ENCODE assay signal across 21 cellular contexts in the genomic region with DNA sequence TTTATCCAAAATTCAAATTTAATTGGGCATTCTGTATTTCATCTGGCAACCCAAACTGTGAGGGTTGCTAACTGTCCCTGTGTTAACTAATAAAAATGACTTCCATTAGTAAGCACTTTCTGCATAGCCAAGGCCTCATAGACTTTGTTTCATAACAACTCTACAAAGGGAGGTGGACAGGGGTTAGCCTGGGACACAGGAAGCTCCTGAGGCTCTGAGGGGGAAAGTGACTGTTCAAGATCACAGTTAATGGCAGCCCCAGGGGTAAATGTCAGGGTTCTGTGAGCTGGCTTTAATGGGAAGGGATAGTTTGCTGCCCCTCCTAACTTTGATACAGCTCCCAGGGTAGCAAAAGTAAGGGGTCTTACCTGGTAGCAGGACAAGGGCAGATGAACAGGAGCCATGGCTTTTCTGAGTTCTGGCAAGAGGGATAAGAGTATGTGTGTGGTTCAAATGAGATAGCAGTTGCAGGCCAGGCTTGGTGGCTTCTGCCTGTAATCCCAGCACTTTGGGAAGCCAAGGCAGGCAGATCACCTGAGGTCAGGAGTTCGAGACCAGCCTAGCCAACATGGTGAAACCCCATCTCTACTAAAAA. TPM values are rescaled to one million over a fixed set of nuclear protein-coding genes. Genes with fewer than 3 reads are reported as not detected.
DNase-seq lines count a peak whose midpoint lies in the region; ATAC-seq and TF ChIP-seq lines count a peak whose summit lies in the region.
"Had no signal": no experiment of that assay in that cellular context is flagged by ENCODE, and none has a peak within 500 bp of the region (broad histone marks: within the 10 kb centered on the region; RNA-seq: fewer than 3 reads in every experiment).

No MANE protein-coding gene starts in this region.

- H3K4me1 Mint-ChIP-seq in activated CD8-positive, alpha-beta T cell treated with anti-CD3 and anti-CD28 coated beads for 36 hours (ENCODE audit: low read depth), result peaks cover 26% of the 10 kb centered on the region

- intact Hi-C loops in activated CD8-positive, alpha-beta T cell treated with anti-CD3 and anti-CD28 coated beads for 36 hours (cut with micrococcal nuclease), result no loop called here
- intact Hi-C loops in left lung (cut with DNase I), result no loop called here

- TF ChIP-seq CTCF in BJ (IDR thresholded peaks at IDR 0.05; ENCODE audit: insufficient read depth, low read depth, low read length), result no peak
- no peak for TF ChIP-seq CTCF in HL-60 (IDR thresholded peaks at IDR 0.05; ENCODE audit: insufficient read depth, low read length)
- TF ChIP-seq CTCF in activated CD8-positive, alpha-beta T cell treated with anti-CD3 and anti-CD28 coated beads for 36 hours (IDR thresholded peaks at IDR 0.05), result no peak
- TF ChIP-seq CTCF in left lung (IDR thresholded peaks at IDR 0.05), result no peak
- TF ChIP-seq CTCF in GM13976 (IDR thresholded peaks at IDR 0.05; ENCODE audit: borderline replicate concordance, control extremely low read depth, extremely low read depth, insufficient read depth, missing control alignments), result no peak

- no peaks in the 10 kb centered on the region for H3K27me3 ChIP-seq in BJ (ENCODE audit: control insufficient read depth, insufficient read depth, low read length)
- H3K27me3 ChIP-seq in HL-60 (ENCODE audit: insufficient read depth, poor library complexity, severe bottlenecking), result no peaks in the 10 kb centered on the region
- no peaks in the 10 kb centered on the region for H3K27me3 ChIP-seq in left lung
- H3K27me3 ChIP-seq: right lobe of liver, transverse colon had no signal

- H3K4me3 ChIP-seq in BJ (ENCODE audit: low read depth, low read length) (no peak overlapping the region), HL-60 (replicated peaks; ENCODE audit: insufficient read depth, low read length) (no peak overlapping the region), left lung (no peak overlapping the region)
- H3K4me3 ChIP-seq: right lobe of liver, transverse colon had no signal

- H3K27ac Mint-ChIP-seq in activated CD8-positive, alpha-beta T cell treated with anti-CD3 and anti-CD28 coated beads for 36 hours, result no peak overlapping the region
- H3K27ac Mint-ChIP-seq: activated naive CD8-positive, alpha-beta T cell had no signal

- in situ Hi-C loops in GM13976 (cut with MboI; ENCODE audit: low sequenced_read_pairs, unreplicated experiment), result no loop called here

- H3K27ac ChIP-seq in HL-60 (replicated peaks) (peak overlapping the region; percentile 30), left lung (no peak overlapping the region)
- H3K27ac ChIP-seq: right lobe of liver, transverse colon had no signal

- no peaks in the 10 kb centered on the region for H3K27me3 Mint-ChIP-seq in activated CD8-positive, alpha-beta T cell treated with anti-CD3 and anti-CD28 coated beads for 36 hours
- H3K27me3 Mint-ChIP-seq: activated naive CD8-positive, alpha-beta T cell had no signal

- H3K9me3 ChIP-seq in left lung, result no peaks in the 10 kb centered on the region
- H3K9me3 ChIP-seq: right lobe of liver, transverse colon had no signal

- no peak overlapping the region for H3K4me3 Mint-ChIP-seq in activated CD8-positive, alpha-beta T cell treated with anti-CD3 and anti-CD28 coated beads for 36 hours
- H3K4me3 Mint-ChIP-seq: activated naive CD8-positive, alpha-beta T cell; T-helper 1 cell treated with Interleukin-12 subunit alpha and Interleukin-12 subunit beta and Interleukin-4 antibody, amounts not matched to agents 30 μg/mL and 1 μg/mL, for 36 hours had no signal

- peaks cover 5% of the 10 kb centered on the region for H3K36me3 Mint-ChIP-seq in activated CD8-positive, alpha-beta T cell treated with anti-CD3 and anti-CD28 coated beads for 36 hours (ENCODE audit: low read depth)

- CTCF ChIA-PET in BJ (lab: Yijun Ruan, JAX), result interaction anchor here (0.9 to 4.3 kb wide), 4 partner anchors 8 to 17 kb away, joined by 3 to 20 read pairs (median 4); no protein-coding TSS in a partner anchor
- CTCF ChIA-PET in activated CD8-positive, alpha-beta T cell treated with anti-CD3 and anti-CD28 coated beads for 36 hours (lab: Charles Lee), result interaction anchor here (1.0 kb wide), 1 partner anchor 10 kb away, joined by 3 read pairs; no protein-coding TSS in a partner anchor

- peaks cover 0 to 11% of the 10 kb centered on the region in 2 donors for H3K4me1 ChIP-seq in left lung
- H3K4me1 ChIP-seq: right lobe of liver had no signal

- peak; percentile 32 for ATAC-seq in activated CD8-positive, alpha-beta T cell treated with anti-CD3 and anti-CD28 coated beads for 36 hours
- peak; percentile 51 for ATAC-seq in left lung
- ATAC-seq in left lobe of liver, result no peak
- no peak for ATAC-seq in HG03108 (IDR thresholded peaks at IDR 0.05; ENCODE audit: unreplicated experiment)
- ATAC-seq: Panc1 had no signal

- no peaks in the 10 kb centered on the region for H3K9me3 Mint-ChIP-seq in activated CD8-positive, alpha-beta T cell treated with anti-CD3 and anti-CD28 coated beads for 36 hours
- H3K9me3 Mint-ChIP-seq: T-helper 1 cell treated with Interleukin-12 subunit alpha and Interleukin-12 subunit beta and Interleukin-4 antibody, amounts not matched to agents 30 μg/mL and 1 μg/mL, for 36 hours had no signal

- H3K36me3 ChIP-seq in BJ (ENCODE audit: control insufficient read depth, insufficient read depth, low read length), result no peaks in the 10 kb centered on the region; the same call in 1 of the 2 replicates
- H3K36me3 ChIP-seq in left lung, result no peaks in the 10 kb centered on the region
- H3K36me3 ChIP-seq: right lobe of liver, transverse colon had no signal

- DNase-seq in BJ (ENCODE audit: low read depth) (peak; percentile 24), HL-60 (ENCODE audit: low read depth in 1 of 2, low spot score in 1 of 2) (peak; percentile 12 to 34), left lung (no peak), left lobe of liver (ENCODE audit: low spot score) (no peak), GM13976 (ENCODE audit: low spot score) (no peak), NCI-H345 (lab: John Stamatoyannopoulos, UW) (no peak)
- no peak for DNase-seq in activated CD8-positive, alpha-beta T cell treated with anti-CD3 and anti-CD28 coated beads for 36 hours
- DNase-seq: activated CD4-positive, alpha-beta T cell treated with anti-CD3 and anti-CD28 coated beads for 1 hour; cerebellar nuclear complex; DMS153; KBM-7; NCI-H146; NCI-H524; right lobe of liver; stimulated activated CD4-positive, alpha-beta T cell treated with anti-CD3 and anti-CD28 coated beads, Interleukin-4, amount 100 ng/mL, for 24 hours; transverse colon had no signal

- POLR2A ChIA-PET in BJ (lab: Charles Lee), result no interaction called here
- POLR2A ChIA-PET in activated CD8-positive, alpha-beta T cell treated with anti-CD3 and anti-CD28 coated beads for 36 hours (lab: Charles Lee), result interaction anchor here (0.6 to 1.6 kb wide), 2 partner anchors 14 to 228 kb away, joined by 3 to 4 read pairs; partner anchors contain the start of gene CCL5

RNA-seq across cellular contexts. Expression of gene HEATR9, which starts 2.2 kb away (rescaled TPM):
- not detected in 2 replicates for polyA plus RNA-seq in BJ (2011; rRNA removed)
- polyA minus RNA-seq in BJ (2011; rRNA and poly(A)+ RNA removed), result not detected in 2 replicates
- total RNA-seq in activated CD8-positive, alpha-beta T cell treated with anti-CD3 and anti-CD28 coated beads for 36 hours, result under 1 TPM; 0.38 to 0.70 TPM
- total RNA-seq in left lung (under 1 TPM in 1 of 2 donors, not detected in 1; 0.37 TPM), left lobe of liver (not detected)
- total RNA-seq: mammary epithelial cell, right lobe of liver, transverse colon had no signal
- polyA plus RNA-seq: mammary epithelial cell had no signal

RNA-seq across cellular contexts. Expression of gene CCL5, which starts 13.7 kb away (rescaled TPM):
- polyA plus RNA-seq in BJ (2011; rRNA removed), result 0.16 TPM in 2 replicates
- not detected in 2 replicates for polyA minus RNA-seq in BJ (2011; rRNA and poly(A)+ RNA removed)
- total RNA-seq in activated CD8-positive, alpha-beta T cell treated with anti-CD3 and anti-CD28 coated beads for 36 hours, result 100 to 1,000 TPM; 156 to 158 TPM
- 10 to 100 TPM in 1 of 2 donors, 1 to 10 TPM in 1; 5.3 to 12.4 TPM for total RNA-seq in left lung
- total RNA-seq in left lobe of liver, result 0.48 TPM
- total RNA-seq: mammary epithelial cell had no signal

RNA-seq across cellular contexts. Expression of gene TAF15, which starts 57.2 kb away (rescaled TPM):
- 27.4 and 49.6 TPM in 2 replicates for polyA plus RNA-seq in BJ (2011; rRNA removed)
- 28.7 and 35.9 TPM in 2 replicates for polyA minus RNA-seq in BJ (2011; rRNA and poly(A)+ RNA removed)
- 100 to 1,000 TPM; 309 to 319 TPM for total RNA-seq in activated CD8-positive, alpha-beta T cell treated with anti-CD3 and anti-CD28 coated beads for 36 hours
- 100 to 1,000 TPM; 140 to 163 TPM for total RNA-seq in left lung
- total RNA-seq in left lobe of liver, result 63.1 TPM

Comparison
In these comparisons a context has a peak if more than half of its experiments do, and no peak if none do; other contexts are left out.
1. DNase-seq: peak in BJ (single experiment) and HL-60 (2 of 2); none in activated CD8-positive, alpha-beta T cell treated with anti-CD3 and anti-CD28 coated beads for 36 hours (single experiment), left lung (0 of 2), left lobe of liver (single experiment), GM13976 (single experiment) and NCI-H345 (single experiment).
2. ATAC-seq: peak in activated CD8-positive, alpha-beta T cell treated with anti-CD3 and anti-CD28 coated beads for 36 hours (single experiment) and left lung (single experiment); none in left lobe of liver (single experiment) and HG03108 (single experiment).
3. RNA of gene CCL5, which starts 13.7 kb away (total RNA-seq): 156 to 158 TPM in activated CD8-positive, alpha-beta T cell treated with anti-CD3 and anti-CD28 coated beads for 36 hours; 5.3 to 12.4 TPM in left lung and 0.48 TPM in left lobe of liver (single experiment); every median in the first group is over 10 times any median in the second.